9 cellular contexts compared by ENCODE assay signal in the genomic region with DNA sequence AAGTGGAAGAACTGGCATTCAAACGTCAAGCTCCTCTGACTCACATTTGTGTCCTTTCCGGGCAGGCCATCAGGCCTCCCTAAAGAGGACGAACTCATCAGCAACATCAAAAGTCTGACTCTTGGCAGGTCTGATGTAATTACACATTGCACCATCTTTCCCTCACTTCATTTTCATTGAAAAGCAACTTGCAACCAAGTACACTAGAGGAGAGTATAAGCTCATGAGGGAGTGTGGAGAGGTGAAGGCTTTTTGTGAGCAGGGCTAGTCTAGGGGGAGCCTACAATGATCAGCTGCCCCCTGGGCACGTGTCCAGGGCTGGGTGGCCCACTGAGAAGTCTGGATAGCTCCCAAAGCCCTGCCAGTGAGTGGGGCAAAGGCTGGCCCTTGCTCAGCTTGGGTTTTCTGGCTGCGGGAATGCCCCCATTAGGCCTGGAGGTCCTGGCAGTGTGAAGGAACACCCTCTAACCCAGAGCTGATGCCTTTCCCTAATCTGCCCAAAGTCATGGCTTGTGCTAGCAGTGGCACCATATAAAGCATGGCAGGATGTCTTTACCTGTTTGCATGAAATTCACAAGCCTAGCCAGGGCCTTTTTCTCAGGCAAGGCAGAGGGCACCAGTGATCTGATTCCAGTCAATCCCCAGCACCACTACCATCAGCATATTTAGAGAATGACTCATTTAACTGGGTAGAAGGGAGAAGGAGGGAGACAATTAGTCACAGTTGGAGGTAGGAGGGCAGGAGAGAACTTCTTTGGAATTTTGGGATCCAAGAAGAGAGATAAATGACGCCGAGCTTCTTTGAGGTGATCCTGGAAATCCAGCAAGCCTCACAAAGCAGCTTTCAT. TPM values are rescaled to one million over a fixed set of nuclear protein-coding genes. Genes with fewer than 3 reads are reported as not detected.
A peak's percentile ranks its signal among the peaks of the same experiment; 100 is the strongest.
DNase-seq lines count a peak whose midpoint lies in the region; ATAC-seq and TF ChIP-seq lines count a peak whose summit lies in the region.
"Had no signal": no experiment of that assay in that cellular context is flagged by ENCODE, and none has a peak within 500 bp of the region (broad histone marks: within the 10 kb centered on the region; RNA-seq: fewer than 3 reads in every experiment).

No MANE protein-coding gene starts in this region.

- H2BK5ac ChIP-seq in mesendoderm (ENCODE audit: low read length), result no peak overlapping the region

- no peak for ATAC-seq in stimulated activated memory B cell treated with anti-CD40 and anti-IgM and Interleukin-4, amounts not matched to agents 10 μg/mL and 1 μg/mL and 100 μg/mL, for 72 hours
- no peak for ATAC-seq in GM21360 (IDR thresholded peaks at IDR 0.05; ENCODE audit: unreplicated experiment)

- peaks cover 6% of the 10 kb centered on the region for H3K36me3 Mint-ChIP-seq in Calu3 (ENCODE audit: insufficient read depth, unreplicated experiment)
- H3K36me3 Mint-ChIP-seq in endodermal cell (ENCODE audit: low read depth), result no peaks in the 10 kb centered on the region
- H3K36me3 Mint-ChIP-seq in stimulated activated memory B cell treated with anti-CD40 and anti-IgM and Interleukin-4, amounts not matched to agents 10 μg/mL and 1 μg/mL and 100 μg/mL, for 72 hours, result no peaks in the 10 kb centered on the region

- no peak overlapping the region for H3K4me2 ChIP-seq in mesendoderm (ENCODE audit: low read length)

- H2AK5ac ChIP-seq in mesendoderm (ENCODE audit: low read length), result no peak overlapping the region

- H2BK120ac ChIP-seq in mesendoderm (ENCODE audit: low read depth, low read length), result no peak overlapping the region

- H3K23ac ChIP-seq in mesendoderm (ENCODE audit: low read length), result no peak overlapping the region

- no peaks in the 10 kb centered on the region for H3K79me2 ChIP-seq in mesendoderm (ENCODE audit: control insufficient read depth, insufficient read depth, low read length)

- no peak overlapping the region for H3K18ac ChIP-seq in mesendoderm (ENCODE audit: low read length)

- H3K4me1 Mint-ChIP-seq in Calu3 (ENCODE audit: low read depth, unreplicated experiment) (peaks cover 38% of the 10 kb centered on the region), endodermal cell (peaks cover 8% of the 10 kb centered on the region)
- H3K4me1 Mint-ChIP-seq in stimulated activated memory B cell treated with anti-CD40 and anti-IgM and Interleukin-4, amounts not matched to agents 10 μg/mL and 1 μg/mL and 100 μg/mL, for 72 hours, result no peaks in the 10 kb centered on the region

- no peak overlapping the region for H3K4me3 ChIP-seq in endodermal cell (ENCODE audit: low read length)
- no peak overlapping the region for H3K4me3 ChIP-seq in mesendoderm (ENCODE audit: low read length)
- H3K4me3 ChIP-seq: esophagus squamous epithelium had no signal

- H3K9ac ChIP-seq in endodermal cell (ENCODE audit: extremely low read depth, low read length, poor library complexity, severe bottlenecking), result no peak overlapping the region
- no peak overlapping the region for H3K9ac ChIP-seq in mesendoderm (ENCODE audit: low read length)

- H3K27ac Mint-ChIP-seq in Calu3 (ENCODE audit: unreplicated experiment) (peak overlapping the region; percentile 69), endodermal cell (peak overlapping the region; percentile 63)
- no peak overlapping the region for H3K27ac Mint-ChIP-seq in stimulated activated memory B cell treated with anti-CD40 and anti-IgM and Interleukin-4, amounts not matched to agents 10 μg/mL and 1 μg/mL and 100 μg/mL, for 72 hours

- H3K79me1 ChIP-seq in mesendoderm (ENCODE audit: low read length), result no peaks in the 10 kb centered on the region

- peak overlapping the region; percentile 65 for H3K56ac ChIP-seq in mesendoderm (ENCODE audit: low read length)

- intact Hi-C loops in Calu3 (cut with micrococcal nuclease; ENCODE audit: unreplicated experiment), result loop anchor here (1.0 to 5.0 kb wide), 5 partner anchors 21 to 456 kb away; no protein-coding TSS in a partner anchor

- no peak overlapping the region for H4K5ac ChIP-seq in mesendoderm (ENCODE audit: low read length)

- BruUV-seq in Calu3 (replicated peaks; lab: Mats Ljungman, UMichigan), result no TSS peak

- no peaks in the 10 kb centered on the region for H3K27me3 ChIP-seq in endodermal cell (ENCODE audit: control insufficient read depth, insufficient read depth, low read length, poor library complexity, severe bottlenecking)
- H3K27me3 ChIP-seq in mesendoderm (ENCODE audit: insufficient read depth, low read length, poor library complexity), result no peaks in the 10 kb centered on the region
- H3K27me3 ChIP-seq: esophagus squamous epithelium had no signal

- no peak overlapping the region for H3K4ac ChIP-seq in mesendoderm (ENCODE audit: low read depth, low read length)

- H3K27me3 Mint-ChIP-seq in Calu3 (ENCODE audit: unreplicated experiment) (no peaks in the 10 kb centered on the region), endodermal cell (ENCODE audit: insufficient read depth) (no peaks in the 10 kb centered on the region)
- peaks cover 9% of the 10 kb centered on the region for H3K27me3 Mint-ChIP-seq in stimulated activated memory B cell treated with anti-CD40 and anti-IgM and Interleukin-4, amounts not matched to agents 10 μg/mL and 1 μg/mL and 100 μg/mL, for 72 hours

- H3K9me3 Mint-ChIP-seq in Calu3 (ENCODE audit: low read depth, unreplicated experiment) (no peaks in the 10 kb centered on the region), endodermal cell (no peaks in the 10 kb centered on the region)
- no peaks in the 10 kb centered on the region for H3K9me3 Mint-ChIP-seq in stimulated activated memory B cell treated with anti-CD40 and anti-IgM and Interleukin-4, amounts not matched to agents 10 μg/mL and 1 μg/mL and 100 μg/mL, for 72 hours

- no peaks in the 10 kb centered on the region for H3K9me3 ChIP-seq in endodermal cell (ENCODE audit: control insufficient read depth, low read length)
- H3K9me3 ChIP-seq: esophagus squamous epithelium had no signal

- DNase-seq in Calu3 (peak; percentile 57), NCI-H226 (peak; percentile 98), endodermal cell (peak; percentile 84), mesendoderm (peak; percentile 96), NCI-H1092 (lab: John Stamatoyannopoulos, UW) (no peak), ureter (ENCODE audit: low spot score) (no peak)
- DNase-seq: esophagus squamous epithelium had no signal

- no peak for TF ChIP-seq CTCF in Calu3 (IDR thresholded peaks at IDR 0.05; ENCODE audit: unreplicated experiment)
- TF ChIP-seq CTCF in endodermal cell (conservative IDR thresholded peaks at IDR 0.05), result no peak

- H3K4me3 Mint-ChIP-seq in Calu3 (ENCODE audit: low read depth, unreplicated experiment) (peak overlapping the region; percentile 4), endodermal cell (no peak overlapping the region)
- H3K4me3 Mint-ChIP-seq in stimulated activated memory B cell treated with anti-CD40 and anti-IgM and Interleukin-4, amounts not matched to agents 10 μg/mL and 1 μg/mL and 100 μg/mL, for 72 hours, result no peak overlapping the region

- H3K36me3 ChIP-seq in endodermal cell (ENCODE audit: control insufficient read depth, insufficient read depth, low read length), result no peaks in the 10 kb centered on the region
- H3K36me3 ChIP-seq in mesendoderm (ENCODE audit: control insufficient read depth, insufficient read depth, low read length), result no peaks in the 10 kb centered on the region
- H3K36me3 ChIP-seq: esophagus squamous epithelium had no signal

- H4K8ac ChIP-seq in mesendoderm (ENCODE audit: low read depth, low read length), result no peak overlapping the region

- peaks cover 5% of the 10 kb centered on the region for H3K4me1 ChIP-seq in endodermal cell (ENCODE audit: control insufficient read depth, insufficient read depth, low read length)
- H3K4me1 ChIP-seq in mesendoderm (ENCODE audit: control insufficient read depth, low read depth, low read length), result peaks cover 2% of the 10 kb centered on the region

- CTCF ChIA-PET in Calu3 (lab: Charles Lee), result interaction anchor here (0.6 to 1.8 kb wide), 19 partner anchors 9 to 733 kb away, joined by 3 to 21 read pairs (median 4); a partner anchor contains a TSS

- H3K27ac ChIP-seq in endodermal cell (ENCODE audit: low read depth, low read length) (no peak overlapping the region), mesendoderm (ENCODE audit: low read depth, low read length) (peak overlapping the region; percentile 1)

- 46 to 71% methylated on average over 5 to 7 of the region's 7 CpGs for WGBS in endodermal cell (ENCODE audit: insufficient coverage in 1 of 2, insufficient read length in 1 of 2), 2 experiments
- no CpG with 5 or more reads among the region's 7 CpGs for WGBS in mesendoderm (ENCODE audit: extremely low coverage, insufficient coverage, low lambda C conversion rate)

- no peak overlapping the region for H2BK15ac ChIP-seq in mesendoderm (replicated peaks; ENCODE audit: low read depth)

RNA-seq across cellular contexts. Expression of a gene that starts 8.5 kb away (rescaled TPM):
- total RNA-seq in Calu3 (2022), result 2.4 and 3.2 TPM in 2 replicates
- under 1 TPM in 1 of 2 donors, not detected in 1; 0.27 TPM for total RNA-seq in endodermal cell
- not detected for polyA plus RNA-seq in endodermal cell (2013, experiment 1 of 2)
- 0.25 TPM for polyA plus RNA-seq in endodermal cell (2013, experiment 2 of 2)
- polyA plus RNA-seq in mesendoderm (2013, experiment 1 of 2), result 0.49 TPM
- polyA plus RNA-seq in mesendoderm (2013, experiment 2 of 2), result 0.52 TPM
- not detected for total RNA-seq in ureter

RNA-seq across cellular contexts. Expression of a gene that starts 49.3 kb away (rescaled TPM):
- 25.4 and 39.9 TPM in 2 replicates for total RNA-seq in Calu3 (2022)
- total RNA-seq in endodermal cell, result not detected
- polyA plus RNA-seq in endodermal cell (2013, experiment 1 of 2), result not detected
- polyA plus RNA-seq in endodermal cell (2013, experiment 2 of 2), result not detected
- 0.13 TPM for polyA plus RNA-seq in mesendoderm (2013, experiment 1 of 2)
- 0.20 TPM for polyA plus RNA-seq in mesendoderm (2013, experiment 2 of 2)
- 2.3 TPM for total RNA-seq in ureter

Comparison
In these comparisons a context has a peak if more than half of its experiments do, and no peak if none do; other contexts are left out.
1. DNase-seq: peak in Calu3 (single experiment), NCI-H226 (single experiment), endodermal cell (single experiment) and mesendoderm (single experiment); none in NCI-H1092 (single experiment) and ureter (single experiment).